Comparison of ENCODE assay signal across 23 cellular contexts in the genomic region with DNA sequence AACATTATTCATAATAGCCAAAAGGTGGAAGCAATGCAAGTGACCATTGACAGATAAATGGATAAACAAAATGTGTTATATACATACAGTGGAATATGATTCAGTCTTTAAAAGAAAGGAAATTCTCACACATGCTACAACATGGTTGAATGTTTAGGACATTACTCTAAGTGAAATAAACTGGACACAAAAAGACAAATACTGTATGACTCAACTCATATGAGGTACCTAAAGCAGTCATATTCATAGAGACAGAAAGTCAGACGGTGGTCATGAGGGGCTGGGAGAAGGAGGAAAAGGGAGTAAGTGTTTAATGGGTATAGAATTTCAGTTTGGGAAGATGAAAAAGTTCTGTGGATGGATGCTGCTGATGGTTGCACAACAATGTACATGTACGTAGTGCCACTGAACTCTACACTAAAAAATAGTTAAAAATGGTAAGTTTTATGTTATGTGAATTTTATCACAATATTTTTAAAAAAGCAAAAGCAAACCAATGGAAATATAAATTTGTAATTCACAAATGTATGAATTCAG.
"Had no signal": no experiment of that assay in that cellular context is flagged by ENCODE, and none has a peak within 500 bp of the region (broad histone marks: within the 10 kb centered on the region; RNA-seq: fewer than 3 reads in every experiment).

No MANE protein-coding gene starts in this region.

- H3K4me1 ChIP-seq: Peyer's patch had no signal

- DNase-seq: activated CD4-positive, alpha-beta T cell treated with anti-CD3 and anti-CD28 coated beads for 4 hours; activated CD8-positive, alpha-beta memory T cell treated with anti-CD3 and anti-CD28 coated beads, Interleukin-2, amount 50 U/mL, for 4 hours; activated CD8-positive, alpha-beta T cell treated with anti-CD3 and anti-CD28 coated beads for 36 hours; activated naive CD4-positive, alpha-beta T cell treated with anti-CD3 and anti-CD28 coated beads, Interleukin-2, amount 50 U/mL, for 16 hours; activated naive CD8-positive, alpha-beta T cell treated with anti-CD3 and anti-CD28 coated beads, Interleukin-2, amount 10 ng/mL, durations not matched to agents 7 days and 5 days; activated T-cell treated with anti-CD3 and anti-CD28 coated beads, Interleukin-2, amount 50 U/mL, for 72 hours; adrenal gland; anterior cingulate cortex; Karpas-422; MM.1S; NCI-H1105; NCI-H1436; NCI-H187; NCI-H2081; NCI-H510A treated with DMSO at 0.1 percent for 48 hours; NCI-H69; NK-92 treated with Interleukin-12 subunit alpha and Interleukin-12 subunit beta, amount 100 ng/mL, for 24 hours; OCI-M1; Peyer's patch; SHP77 treated with DMSO at 0.1 percent for 48 hours had no signal

- H3K36me3 Mint-ChIP-seq: activated naive CD8-positive, alpha-beta T cell treated with anti-CD3 and anti-CD28 coated beads, Interleukin-2, amount 10 ng/mL, durations not matched to agents 7 days and 5 days had no signal

- ATAC-seq: activated CD4-positive, CD25-positive, alpha-beta regulatory T cell treated with anti-CD3 and anti-CD28 coated beads, Interleukin-2, amount 50 U/mL, for 24 hours; activated CD8-positive, alpha-beta T cell treated with anti-CD3 and anti-CD28 coated beads for 36 hours; activated T-cell treated with anti-CD3 and anti-CD28 coated beads, Interleukin-2, amount 50 U/mL, for 72 hours had no signal

- H3K4me3 Mint-ChIP-seq: activated CD8-positive, alpha-beta T cell treated with anti-CD3 and anti-CD28 coated beads for 36 hours; activated naive CD8-positive, alpha-beta T cell treated with anti-CD3 and anti-CD28 coated beads, Interleukin-2, amount 10 ng/mL, durations not matched to agents 7 days and 5 days; activated T-cell treated with anti-CD3 and anti-CD28 coated beads, Interleukin-2, amount 50 U/mL, for 72 hours; central memory CD8-positive, alpha-beta T cell; T-helper 1 cell treated with Interleukin-12 subunit alpha and Interleukin-12 subunit beta and Interleukin-4 antibody, amounts not matched to agents 30 μg/mL and 1 μg/mL, for 36 hours had no signal

- H3K4me3 ChIP-seq: adrenal gland, Peyer's patch had no signal

- H3K9me3 Mint-ChIP-seq: activated CD8-positive, alpha-beta T cell treated with anti-CD3 and anti-CD28 coated beads for 36 hours; activated T-cell treated with anti-CD3 and anti-CD28 coated beads, Interleukin-2, amount 50 U/mL, for 72 hours; central memory CD8-positive, alpha-beta T cell; T-helper 1 cell treated with Interleukin-12 subunit alpha and Interleukin-12 subunit beta and Interleukin-4 antibody, amounts not matched to agents 30 μg/mL and 1 μg/mL, for 36 hours had no signal

- H3K27ac Mint-ChIP-seq: activated CD8-positive, alpha-beta T cell treated with anti-CD3 and anti-CD28 coated beads for 36 hours; activated naive CD8-positive, alpha-beta T cell treated with anti-CD3 and anti-CD28 coated beads, Interleukin-2, amount 10 ng/mL, durations not matched to agents 7 days and 5 days; activated T-cell treated with anti-CD3 and anti-CD28 coated beads, Interleukin-2, amount 50 U/mL, for 72 hours; T-helper 1 cell treated with Interleukin-12 subunit alpha and Interleukin-12 subunit beta and Interleukin-4 antibody, amounts not matched to agents 30 μg/mL and 1 μg/mL, for 36 hours had no signal

- H3K9me3 ChIP-seq: adrenal gland, Peyer's patch had no signal

- H3K36me3 ChIP-seq: adrenal gland, Peyer's patch had no signal

- H3K27ac ChIP-seq: adrenal gland, Peyer's patch had no signal

- H3K27me3 ChIP-seq: adrenal gland, Peyer's patch had no signal

- H3K4me1 Mint-ChIP-seq: central memory CD8-positive, alpha-beta T cell had no signal
